1 cellular context compared by ENCODE assay signal in genomic region chr19:40453943-40454342, GRCh38.
TF ChIP-seq lines count a peak whose summit lies in the region.

No MANE protein-coding gene starts in this region.

TF ChIP-seq in HEK293, 187 proteins besides CTCF, POLR2A, EP300 and RAD21:
- TF ChIP-seq ATF2 (tag by site-specific recombination; IDR thresholded peaks at IDR 0.05; ENCODE audit: low read depth) (peak; percentile 94), ZBTB21 (tag by site-specific recombination; IDR thresholded peaks at IDR 0.05) (0 out of 2 replicates have a peak, but pooled peaks have one; percentile 40), ZNF248 (tag by site-specific recombination; IDR thresholded peaks at IDR 0.05) (0 out of 2 replicates have a peak, but pooled peaks have one; percentile 41), ZNF394 (tag by site-specific recombination; IDR thresholded peaks at IDR 0.05; ENCODE audit: borderline replicate concordance) (peak; percentile 59; the same call in 1 of the 2 replicates), ZNF629 (tag by site-specific recombination; IDR thresholded peaks at IDR 0.05) (peak; percentile 67; the same call in 1 of the 2 replicates), ZBTB48 (tag by site-specific recombination; IDR thresholded peaks at IDR 0.05) (peak; percentile 40; the same call in 1 of the 2 replicates), EGR2 (tag by site-specific recombination; IDR thresholded peaks at IDR 0.05; ENCODE audit: low read depth) (peak; percentile 70; the same call in 1 of the 2 replicates), ZFHX2 (tag by site-specific recombination; conservative IDR thresholded peaks at IDR 0.05) (peak; percentile 76)
